In the genomic region with DNA sequence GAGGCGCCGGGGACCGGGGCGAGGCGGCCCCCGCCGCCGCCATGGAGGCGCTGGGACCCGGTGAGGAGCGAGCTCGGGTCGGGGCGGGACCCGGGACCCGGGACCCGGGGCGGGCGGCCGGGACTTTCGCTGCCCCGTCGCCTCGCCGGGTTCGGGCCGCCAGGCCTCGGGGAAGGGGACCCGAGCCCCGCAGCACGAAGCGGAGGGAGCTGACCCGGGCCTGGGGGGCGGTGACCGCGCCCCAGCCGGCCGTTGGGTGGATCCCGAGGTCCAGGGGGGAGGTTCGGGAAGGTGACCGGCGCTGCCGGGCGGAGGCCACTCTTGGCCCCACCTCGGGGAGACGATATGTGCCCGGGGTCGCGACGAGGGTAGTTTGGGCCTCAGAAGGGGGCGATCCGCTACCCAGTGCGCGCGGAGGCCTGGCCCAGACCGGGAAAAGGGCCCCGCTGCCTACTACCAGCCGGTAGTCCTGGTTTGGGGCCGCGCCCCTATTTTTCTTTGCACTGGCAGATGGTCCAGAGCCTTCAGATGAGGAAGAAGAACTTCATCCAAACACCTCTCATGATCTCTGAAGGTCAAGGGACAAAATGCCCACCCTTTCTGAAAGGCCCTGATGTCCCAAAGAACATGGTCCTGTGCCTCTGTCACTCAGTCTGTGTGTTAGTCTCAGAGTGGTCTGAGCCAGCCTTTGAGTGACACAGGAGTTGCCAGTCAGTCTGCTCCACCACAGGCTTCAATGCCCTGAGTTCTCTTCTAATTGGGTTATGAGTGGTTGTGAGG, we compare ENCODE assay signal across 8 cellular contexts. TPM values are rescaled to one million over a fixed set of nuclear protein-coding genes. Genes with fewer than 3 reads are reported as not detected.
DNase-seq lines count a peak whose midpoint lies in the region; ATAC-seq and TF ChIP-seq lines count a peak whose summit lies in the region.

No MANE protein-coding gene starts in this region.

- intact Hi-C loops in left cardiac atrium (cut with DNase I) (no loop called here), ovary (cut with DNase I) (no loop called here)

- peaks cover 59% of the 10 kb centered on the region for H3K4me1 ChIP-seq in OCI-LY1 (ENCODE audit: insufficient read depth, low read length, severe bottlenecking)
- peaks cover 2% of the 10 kb centered on the region for H3K4me1 ChIP-seq in ovary (ENCODE audit: insufficient read depth)

- H3K9ac ChIP-seq in OCI-LY1 (ENCODE audit: low read length) = peak overlapping the region; percentile 94

- no peaks in the 10 kb centered on the region for H3K9me2 ChIP-seq in OCI-LY1 (ENCODE audit: low read depth, low read length)

- no peaks in the 10 kb centered on the region for H4K20me1 ChIP-seq in OCI-LY1 (ENCODE audit: insufficient read depth, low read length)

- TF ChIP-seq CTCF in OCI-LY1 (IDR thresholded peaks at IDR 0.05; ENCODE audit: low read length) = no peak
- TF ChIP-seq CTCF in ovary (IDR thresholded peaks at IDR 0.05) = no peak

- H3F3A ChIP-seq in OCI-LY1 (ENCODE audit: insufficient read depth, low read length) = 0 out of 2 replicates have a peak, but pooled peaks cover 5% of the 10 kb centered on the region

- H3K4me3 ChIP-seq in OCI-LY1 (ENCODE audit: low read depth, low read length, poor library complexity, severe bottlenecking) (peak overlapping the region; percentile 98), ovary (peak overlapping the region; percentile 88)

- H2AFZ ChIP-seq in OCI-LY1 (ENCODE audit: low read length) = no peak overlapping the region

- no peaks in the 10 kb centered on the region for H3K27me3 ChIP-seq in OCI-LY1 (ENCODE audit: insufficient read depth, low read length)
- no peaks in the 10 kb centered on the region for H3K27me3 ChIP-seq in ovary

- peak; percentile 58 for DNase-seq in AG08396 (ENCODE audit: low spot score)
- DNase-seq in left cardiac atrium = peak; percentile 47
- peak; percentile 16 to 59 (median 40) for DNase-seq in ovary
- no peak for DNase-seq in cortex of kidney (lab: John Stamatoyannopoulos, UW)

- ATAC-seq in GM19372 (IDR thresholded peaks at IDR 0.05; ENCODE audit: low read depth, unreplicated experiment) (peak; percentile 45), left cardiac atrium (peak; percentile 49 to 62), HG03520 (IDR thresholded peaks at IDR 0.05; ENCODE audit: unreplicated experiment) (no peak)

- H3K36me3 ChIP-seq in OCI-LY1 (ENCODE audit: insufficient read depth, low read length) (no peaks in the 10 kb centered on the region), ovary (no peaks in the 10 kb centered on the region)

- peak overlapping the region; percentile 79 for H3K4me2 ChIP-seq in OCI-LY1 (ENCODE audit: low read length)

- H3K79me2 ChIP-seq in OCI-LY1 (ENCODE audit: insufficient read depth, low read length) = no peaks in the 10 kb centered on the region

- H3K9me3 ChIP-seq in OCI-LY1 (ENCODE audit: low read length) (no peaks in the 10 kb centered on the region), ovary (no peaks in the 10 kb centered on the region)

- WGBS in ovary, 3 donors = 0 to 1% (median 1%) methylated on average over 43 to 60 of the region's 60 CpGs

- no peak for TF ChIP-seq POLR2A in ovary (IDR thresholded peaks at IDR 0.05)

- TF ChIP-seq EP300 in ovary (IDR thresholded peaks at IDR 0.05) = no peak

- H3K27ac ChIP-seq in OCI-LY1 (ENCODE audit: low read depth, low read length, poor library complexity, severe bottlenecking) = peak overlapping the region; percentile 75
- peak overlapping the region; percentile 73 for H3K27ac ChIP-seq in angular gyrus (ENCODE audit: low read depth, low read length)
- peak overlapping the region; percentile 39 to 71 for H3K27ac ChIP-seq in ovary

RNA-seq across cellular contexts. Expression of gene AGO4, which starts 0.8 kb away (rescaled TPM):
- total RNA-seq in left cardiac atrium (10 to 100 TPM; 14.6 to 16.5 TPM), ovary (10 to 100 TPM in 3 of 7 donors, 1 to 10 TPM in 4; 6.5 to 14.3 (median 9.9) TPM)
- polyA plus RNA-seq in ovary = 1 to 10 TPM; 6.7 to 10.0 TPM

RNA-seq across cellular contexts. Expression of gene CLSPN, which starts 38.8 kb away (rescaled TPM):
- total RNA-seq in left cardiac atrium (1 to 10 TPM; 1.5 to 1.9 TPM), ovary (1 to 10 TPM in 1 of 7 donors, under 1 TPM in 4, not detected in 2; 0.05 to 1.8 (median 0.20) TPM)
- polyA plus RNA-seq in ovary = under 1 TPM; 0.15 to 0.60 TPM
